19 cellular contexts compared by ENCODE assay signal in the genomic region with DNA sequence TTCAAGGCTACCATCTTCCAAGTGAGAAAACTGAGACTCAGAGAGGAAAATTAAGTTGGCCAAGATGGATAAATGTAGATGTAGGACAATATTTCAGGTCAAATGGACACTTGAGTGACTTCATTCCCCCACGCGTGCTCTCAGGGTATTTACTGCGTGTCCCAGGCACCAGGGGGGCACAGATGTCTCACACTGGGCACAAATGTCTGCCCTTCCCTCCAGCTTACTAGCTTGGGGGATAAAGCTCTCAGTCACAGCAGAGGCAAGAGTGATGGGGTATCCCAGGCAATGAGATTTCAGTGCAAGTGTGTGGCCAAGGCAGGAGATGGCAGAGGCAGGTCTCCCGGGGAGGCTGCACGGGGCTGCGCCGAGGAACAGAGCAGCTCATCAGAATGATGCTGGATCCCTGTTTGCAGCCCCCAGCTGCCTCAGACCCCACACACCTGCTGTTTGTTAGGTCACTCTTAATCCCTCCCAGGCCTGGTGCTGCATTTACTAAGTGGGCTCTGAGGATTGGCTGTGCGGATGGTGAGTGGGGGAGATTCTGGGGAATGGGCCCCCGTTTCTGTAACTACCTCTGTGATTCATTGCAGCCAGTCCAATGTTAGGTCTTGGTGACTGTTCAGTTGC. TPM values are rescaled to one million over a fixed set of nuclear protein-coding genes. Genes with fewer than 3 reads are reported as not detected.
DNase-seq lines count a peak whose midpoint lies in the region; ATAC-seq and TF ChIP-seq lines count a peak whose summit lies in the region.
"Had no signal": no experiment of that assay in that cellular context is flagged by ENCODE, and none has a peak within 500 bp of the region (broad histone marks: within the 10 kb centered on the region; RNA-seq: fewer than 3 reads in every experiment).

No MANE protein-coding gene starts in this region.

- H2AFZ ChIP-seq in osteoblast (ENCODE audit: low read length), result no peak overlapping the region
- H2AFZ ChIP-seq in OCI-LY7 (ENCODE audit: low read length), result no peak overlapping the region

- H3K36me3 ChIP-seq in esophagus squamous epithelium (no peaks in the 10 kb centered on the region), osteoblast (ENCODE audit: insufficient read depth, low read length) (no peaks in the 10 kb centered on the region), OCI-LY7 (ENCODE audit: insufficient read depth, low read length) (no peaks in the 10 kb centered on the region)
- H3K36me3 ChIP-seq: colonic mucosa had no signal

- H4K20me1 ChIP-seq in osteoblast (ENCODE audit: insufficient read depth, low read length) (no peaks in the 10 kb centered on the region), OCI-LY7 (ENCODE audit: insufficient read depth, low read length) (no peaks in the 10 kb centered on the region)

- H3K79me2 ChIP-seq in osteoblast (ENCODE audit: insufficient read depth, low read length) (peaks cover 54% of the 10 kb centered on the region), OCI-LY7 (ENCODE audit: insufficient read depth, low read depth, low read length) (no peaks in the 10 kb centered on the region)

- no TSS peak for BruUV-seq in OCI-LY7 (replicated peaks; lab: Mats Ljungman, UMichigan)

- POLR2A ChIA-PET in OCI-LY7 (lab: Charles Lee), result no interaction called here

- TF ChIP-seq CTCF in esophagus squamous epithelium (IDR thresholded peaks at IDR 0.05), result no peak
- no peak for TF ChIP-seq CTCF in osteoblast (IDR thresholded peaks at IDR 0.05; ENCODE audit: extremely low read depth, low read depth, low read length)
- no peak for TF ChIP-seq CTCF in OCI-LY7 (conservative IDR thresholded peaks at IDR 0.05; ENCODE audit: low read length)

- H3K4me2 ChIP-seq in osteoblast (ENCODE audit: insufficient read depth, low read length), result no peak overlapping the region
- H3K4me2 ChIP-seq in OCI-LY7 (ENCODE audit: low read length), result no peak overlapping the region

- TF ChIP-seq POLR2A in esophagus squamous epithelium (IDR thresholded peaks at IDR 0.05), result no peak

- DNase-seq in cardiac septum (ENCODE audit: low spot score), result peak; percentile 57
- no peak for DNase-seq in Right ventricle myocardium inferior (ENCODE audit: missing footprints)
- DNase-seq in esophagus squamous epithelium (lab: John Stamatoyannopoulos, UW), result no peak
- peak; percentile 11 for DNase-seq in osteoblast (ENCODE audit: insufficient read length, low spot score, missing footprints)
- DNase-seq in COLO829 (ENCODE audit: low spot score), result no peak
- DNase-seq in OCI-LY7 (ENCODE audit: low spot score), result no peak
- DNase-seq in midbrain (lab: John Stamatoyannopoulos, UW), result no peak
- DNase-seq in NCI-H146 (lab: John Stamatoyannopoulos, UW), result no peak
- DNase-seq: 8988T; activated CD4-positive, alpha-beta T cell treated with anti-CD3 and anti-CD28 coated beads for 1 hour; activated effector memory CD4-positive, alpha-beta T cell treated with Interleukin-2 at 50 U/mL for 16 hours; CD4-positive, CD25-positive, alpha-beta regulatory T cell; colonic mucosa; DMS79 treated with DMSO at 0.1 percent for 48 hours; KBM-7; NCI-H1048; SHP77 treated with DMSO at 0.1 percent for 48 hours; stimulated activated CD4-positive, alpha-beta T cell treated with anti-CD3 and anti-CD28 coated beads, Interleukin-4, amount 100 ng/mL, for 24 hours; stimulated activated CD8-positive, alpha-beta memory T cell treated with anti-CD3 and anti-CD28 coated beads, Interleukin-4, amount 100 ng/mL, for 48 hours had no signal

- ATAC-seq in Right ventricle myocardium inferior, result no peak

- CTCF ChIA-PET in OCI-LY7 (lab: Charles Lee; ENCODE audit: unreplicated experiment), result no interaction called here

- H3K4me1 ChIP-seq in esophagus squamous epithelium (peaks cover 14 to 76% (median 51%) of the 10 kb centered on the region in 3 donors), osteoblast (ENCODE audit: insufficient read depth, low read length) (peaks cover 66% of the 10 kb centered on the region), OCI-LY7 (ENCODE audit: insufficient read depth, low read length, poor library complexity, severe bottlenecking) (no peaks in the 10 kb centered on the region)
- H3K4me1 ChIP-seq: colonic mucosa had no signal

- H3K9me2 ChIP-seq in OCI-LY7 (ENCODE audit: insufficient read depth, low read length), result no peaks in the 10 kb centered on the region

- H3K9me3 ChIP-seq in esophagus squamous epithelium, result no peaks in the 10 kb centered on the region
- H3K9me3 ChIP-seq in osteoblast (ENCODE audit: low read depth, low read length), result no peaks in the 10 kb centered on the region
- no peaks in the 10 kb centered on the region for H3K9me3 ChIP-seq in OCI-LY7 (ENCODE audit: low read length)
- H3K9me3 ChIP-seq: colonic mucosa had no signal

- WGBS in esophagus squamous epithelium, 2 donors, result 86 to 93% methylated on average over 6 to 8 of the region's 9 CpGs

- intact Hi-C loops in cardiac septum (cut with DNase I) (no loop called here), Right ventricle myocardium inferior (cut with DNase I) (no loop called here), esophagus squamous epithelium (cut with DNase I) (no loop called here), OCI-LY7 (cut with micrococcal nuclease; ENCODE audit: unreplicated experiment) (no loop called here)

- H3K27ac ChIP-seq in esophagus squamous epithelium (peak overlapping the region; percentile 45 to 86 (median 78)), osteoblast (ENCODE audit: low read depth, low read length) (peak overlapping the region; percentile 91), OCI-LY7 (ENCODE audit: low read depth, low read length, poor library complexity, severe bottlenecking) (no peak overlapping the region)
- H3K27ac ChIP-seq: colonic mucosa had no signal

- H3K4me3 ChIP-seq in esophagus squamous epithelium (no peak overlapping the region), osteoblast (ENCODE audit: insufficient read depth, low read length) (no peak overlapping the region), OCI-LY7 (ENCODE audit: low read depth, low read length, poor library complexity, severe bottlenecking) (no peak overlapping the region)
- H3K4me3 ChIP-seq: colonic mucosa had no signal

- H3K27me3 ChIP-seq in esophagus squamous epithelium, result no peaks in the 10 kb centered on the region
- no peaks in the 10 kb centered on the region for H3K27me3 ChIP-seq in osteoblast (ENCODE audit: insufficient read depth, low read length)
- H3K27me3 ChIP-seq: colonic mucosa had no signal

RNA-seq across cellular contexts. Expression of gene PTK7, which starts 44.1 kb away (rescaled TPM):
- 2.7 TPM for total RNA-seq in cardiac septum
- total RNA-seq in Right ventricle myocardium inferior, result 1.7 TPM
- 10 to 100 TPM; 30.6 to 44.1 (median 36.7) TPM for total RNA-seq in esophagus squamous epithelium
- total RNA-seq in osteoblast, result 183 and 190 TPM in 2 replicates
- total RNA-seq in OCI-LY7 (2014; rRNA removed; shearing (Covaris generic)), result 12.7 and 18.5 TPM in 2 replicates
- 12.0 and 13.0 TPM in 2 replicates for total RNA-seq in OCI-LY7 (2022)

RNA-seq across cellular contexts. Expression of gene SRF, which starts 50.9 kb away (rescaled TPM):
- total RNA-seq in cardiac septum (81.2 TPM), Right ventricle myocardium inferior (77.6 TPM), esophagus squamous epithelium (10 to 100 TPM; 22.0 to 38.9 (median 35.3) TPM), osteoblast (17.7 and 20.6 TPM in 2 replicates), OCI-LY7 (2022) (23.1 and 24.2 TPM in 2 replicates)
- 17.6 and 22.8 TPM in 2 replicates for total RNA-seq in OCI-LY7 (2014; rRNA removed; shearing (Covaris generic))

Comparison
In these comparisons a context has a peak if more than half of its experiments do, and no peak if none do; other contexts are left out.
1. DNase-seq: peak in cardiac septum (single experiment) and osteoblast (single experiment); none in Right ventricle myocardium inferior (single experiment), esophagus squamous epithelium (single experiment), COLO829 (single experiment), OCI-LY7 (single experiment), midbrain (single experiment) and NCI-H146 (single experiment).